Comparison of ENCODE assay signal across 14 cellular contexts in the genomic region with DNA sequence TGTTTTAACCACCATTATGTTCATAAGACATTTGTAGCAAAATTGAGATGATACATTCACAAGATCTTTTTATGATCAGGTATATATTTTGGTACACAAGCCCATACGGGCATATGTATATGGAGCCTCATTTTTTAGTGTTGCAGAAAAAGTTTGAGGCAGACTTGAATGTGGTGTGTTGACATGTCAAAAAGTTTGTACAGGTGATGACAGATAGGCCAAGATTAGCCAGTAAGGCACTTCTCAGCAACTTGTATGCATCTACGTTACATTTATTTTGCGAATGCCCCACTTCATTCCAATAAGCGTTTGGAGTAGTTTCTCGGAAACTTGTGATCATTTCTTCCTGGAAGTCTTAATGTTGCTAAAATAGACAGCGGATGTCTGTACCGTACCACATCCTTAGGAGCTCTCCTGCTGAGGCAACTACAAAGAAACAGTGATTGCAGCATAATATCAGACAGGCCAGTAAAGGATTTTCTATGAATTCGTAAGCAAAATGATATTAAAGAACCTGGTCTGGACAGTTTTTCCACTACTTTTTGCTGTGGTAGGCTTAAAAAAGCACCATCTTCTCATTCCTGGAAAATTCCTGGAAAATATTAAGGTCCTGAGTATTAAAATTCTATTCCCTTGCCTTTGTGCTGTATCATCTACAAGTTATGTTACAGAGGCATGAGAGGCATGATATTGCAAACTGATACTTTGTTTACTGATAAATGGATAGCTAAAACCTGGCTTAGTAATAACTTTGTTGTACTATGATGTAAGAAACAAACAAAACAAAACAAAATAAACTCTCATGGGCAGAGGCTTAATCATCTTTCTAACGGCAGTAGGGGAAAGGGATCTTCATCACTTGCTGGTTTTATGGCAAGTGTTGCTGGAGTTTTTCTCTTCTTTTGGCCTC.
"Had no signal": no experiment of that assay in that cellular context is flagged by ENCODE, and none has a peak within 500 bp of the region (broad histone marks: within the 10 kb centered on the region; RNA-seq: fewer than 3 reads in every experiment).

No MANE protein-coding gene starts in this region.

- H3K36me3 ChIP-seq: pancreas had no signal

- H3K4me3 ChIP-seq: pancreas had no signal

- DNase-seq: activated B cell treated with CpG ODN at 0.5 μM for 24 hours; activated CD4-positive, alpha-beta T cell treated with anti-CD3 and anti-CD28 coated beads, Interleukin-2, amount 50 U/mL, for 48 hours; activated naive CD8-positive, alpha-beta T cell treated with anti-CD3 and anti-CD28 coated beads for 36 hours; activated T-cell treated with anti-CD3 and anti-CD28 coated beads, Interleukin-2, amount 50 U/mL, for 48 hours; aorta; effector memory CD4-positive, alpha-beta T cell; head of caudate nucleus; left colon; mammary epithelial cell; naive B cell; pancreas had no signal

- H3K4me1 ChIP-seq: pancreas had no signal

- H3K4me1 Mint-ChIP-seq: activated B cell treated with CpG ODN at 0.5 μM for 24 hours; activated naive CD8-positive, alpha-beta T cell treated with anti-CD3 and anti-CD28 coated beads for 36 hours; naive B cell; stimulated activated memory B cell treated with anti-CD40 and anti-IgM and Interleukin-4, amounts not matched to agents 10 μg/mL and 1 μg/mL and 100 μg/mL, for 72 hours had no signal

- H3K9me3 Mint-ChIP-seq: activated B cell treated with CpG ODN at 0.5 μM for 24 hours; activated naive CD8-positive, alpha-beta T cell treated with anti-CD3 and anti-CD28 coated beads for 36 hours; dendritic cell treated with granulocyte-macrophage colony-stimulating factor and Interleukin-4, amounts not matched to agents 40 ng/mL and 50 ng/mL, for 4 days; naive B cell; stimulated activated memory B cell treated with anti-CD40 and anti-IgM and Interleukin-4, amounts not matched to agents 10 μg/mL and 1 μg/mL and 100 μg/mL, for 72 hours; T-helper 2 cell treated with Interferon-gamma antibody and Interleukin-4, amounts not matched to agents 5 μg/mL and 100 μg/mL, for 36 hours had no signal

- H3K27ac Mint-ChIP-seq: activated B cell treated with CpG ODN at 0.5 μM for 24 hours; activated naive CD8-positive, alpha-beta T cell treated with anti-CD3 and anti-CD28 coated beads for 36 hours; dendritic cell treated with granulocyte-macrophage colony-stimulating factor and Interleukin-4, amounts not matched to agents 40 ng/mL and 50 ng/mL, for 4 days; stimulated activated memory B cell treated with anti-CD40 and anti-IgM and Interleukin-4, amounts not matched to agents 10 μg/mL and 1 μg/mL and 100 μg/mL, for 72 hours; T-helper 2 cell treated with Interferon-gamma antibody and Interleukin-4, amounts not matched to agents 5 μg/mL and 100 μg/mL, for 36 hours had no signal

- H3K27me3 Mint-ChIP-seq: activated B cell treated with CpG ODN at 0.5 μM for 24 hours; activated naive CD8-positive, alpha-beta T cell treated with anti-CD3 and anti-CD28 coated beads for 36 hours; dendritic cell treated with granulocyte-macrophage colony-stimulating factor and Interleukin-4, amounts not matched to agents 40 ng/mL and 50 ng/mL, for 4 days; naive B cell; stimulated activated memory B cell treated with anti-CD40 and anti-IgM and Interleukin-4, amounts not matched to agents 10 μg/mL and 1 μg/mL and 100 μg/mL, for 72 hours had no signal

- H3K27ac ChIP-seq: pancreas had no signal

- ATAC-seq: left colon; pancreas; stimulated activated memory B cell treated with anti-CD40 and anti-IgM and Interleukin-4, amounts not matched to agents 10 μg/mL and 1 μg/mL and 100 μg/mL, for 72 hours had no signal

- H3K36me3 Mint-ChIP-seq: activated naive CD8-positive, alpha-beta T cell treated with anti-CD3 and anti-CD28 coated beads for 36 hours had no signal

- H3K4me3 Mint-ChIP-seq: activated B cell treated with CpG ODN at 0.5 μM for 24 hours; activated naive CD8-positive, alpha-beta T cell treated with anti-CD3 and anti-CD28 coated beads for 36 hours; dendritic cell treated with granulocyte-macrophage colony-stimulating factor and Interleukin-4, amounts not matched to agents 40 ng/mL and 50 ng/mL, for 4 days; naive B cell; stimulated activated memory B cell treated with anti-CD40 and anti-IgM and Interleukin-4, amounts not matched to agents 10 μg/mL and 1 μg/mL and 100 μg/mL, for 72 hours; T-helper 2 cell treated with Interferon-gamma antibody and Interleukin-4, amounts not matched to agents 5 μg/mL and 100 μg/mL, for 36 hours had no signal

- H3K27me3 ChIP-seq: pancreas had no signal

- H3K9me3 ChIP-seq: pancreas had no signal
